ENCODE assay signal across 30 cellular contexts in the genomic region with DNA sequence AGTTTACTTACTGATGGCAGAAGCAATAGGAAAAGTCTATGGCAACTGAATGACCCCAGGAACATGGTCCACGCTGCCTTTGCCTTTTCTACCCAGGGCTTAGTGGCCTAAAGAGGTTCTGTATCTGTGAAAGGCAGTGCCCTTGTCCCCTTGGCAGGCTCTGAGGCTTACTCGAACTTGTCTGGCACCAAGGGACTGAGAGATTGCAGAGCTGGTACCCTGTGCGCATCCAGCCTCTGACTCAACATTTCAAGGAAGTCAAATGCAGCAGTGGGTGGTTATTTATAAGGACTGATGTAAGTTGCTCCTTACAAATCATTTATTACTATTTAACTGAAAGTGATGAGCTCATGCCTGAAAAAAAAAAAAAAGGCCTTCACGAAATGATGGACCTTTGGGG.
DNase-seq lines count a peak whose midpoint lies in the region; ATAC-seq and TF ChIP-seq lines count a peak whose summit lies in the region.
"Had no signal": no experiment of that assay in that cellular context is flagged by ENCODE, and none has a peak within 500 bp of the region (broad histone marks: within the 10 kb centered on the region; RNA-seq: fewer than 3 reads in every experiment).

No MANE protein-coding gene starts in this region.

- no peak for TF ChIP-seq CTCF in AG09309 (IDR thresholded peaks at IDR 0.05; ENCODE audit: control insufficient read depth, insufficient read depth, low read depth, low read length, missing control alignments)
- no peak for TF ChIP-seq CTCF in ascending aorta (IDR thresholded peaks at IDR 0.05)
- no peak for TF ChIP-seq CTCF in stomach (IDR thresholded peaks at IDR 0.05)

- no peaks in the 10 kb centered on the region for H3K36me3 ChIP-seq in ascending aorta
- no peaks in the 10 kb centered on the region for H3K36me3 ChIP-seq in stomach
- H3K36me3 ChIP-seq: neutrophil, prostate gland had no signal

- TF ChIP-seq EP300 in stomach (IDR thresholded peaks at IDR 0.05), result peak; percentile 56

- TF ChIP-seq POLR2A in stomach (IDR thresholded peaks at IDR 0.05), result no peak

- H3K4me3 ChIP-seq in AG09309 (ENCODE audit: control insufficient read depth, low read depth, low read length) (no peak overlapping the region), ascending aorta (no peak overlapping the region), stomach (no peak overlapping the region)
- H3K4me3 ChIP-seq: body of pancreas, K562, prostate gland, skin epidermis had no signal

- DNase-seq in AG09309 (ENCODE audit: low read depth), result peak; percentile 10
- peak; percentile 72 to 93 for DNase-seq in ascending aorta (ENCODE audit: low spot score in 2 of 2)
- peak; percentile 42 for DNase-seq in kidney glomerular epithelial cell (lab: John Stamatoyannopoulos, UW)
- DNase-seq in stomach, result no peak
- no peak for DNase-seq in NCI-H524 (lab: John Stamatoyannopoulos, UW)
- no peak for DNase-seq in NCI-H2227 (lab: John Stamatoyannopoulos, UW; ENCODE audit: unreplicated experiment)
- no peak for DNase-seq in activated CD8-positive, alpha-beta memory T cell treated with anti-CD3 and anti-CD28 coated beads, Interleukin-2, amount 50 U/mL, for 4 hours
- DNase-seq: activated CD4-positive, alpha-beta T cell treated with anti-CD3 and anti-CD28 coated beads for 1 hour; activated effector memory CD4-positive, alpha-beta T cell treated with Interleukin-2 at 50 U/mL for 16 hours; body of pancreas; cerebellar nuclear complex; DND-41; HCEC 1CT; head of caudate nucleus; left cardiac atrium; naive B cell; NCI-H1417 treated with DMSO at 0.1 percent for 48 hours; NCI-H2107; NCI-H446 treated with DMSO at 0.1 percent for 48 hours; OCI-M1; SK-N-SH; stimulated activated naive CD8-positive, alpha-beta T cell treated with anti-CD3 and anti-CD28 coated beads, Interleukin-15, amount 100 ng/mL, for 72 hours; T-helper 17 cell; trophoblast cell had no signal

- H3K27ac ChIP-seq in ascending aorta, result peak overlapping the region; percentile 87 to 94
- peak overlapping the region in 3 of 5 donors; percentile 55 to 78 (median 72) for H3K27ac ChIP-seq in stomach
- H3K27ac ChIP-seq: body of pancreas, C4-2B, neutrophil, prostate gland, skin epidermis had no signal

- no peak for ATAC-seq in HG02885 (IDR thresholded peaks at IDR 0.05; ENCODE audit: poor library complexity, unreplicated experiment)
- ATAC-seq: body of pancreas; K562; stimulated activated naive CD8-positive, alpha-beta T cell treated with anti-CD3 and anti-CD28 coated beads, Interleukin-15, amount 100 ng/mL, for 72 hours; T-helper 17 cell had no signal

- H3K4me1 ChIP-seq in ascending aorta, result peaks cover 0 to 33% of the 10 kb centered on the region in 2 donors
- H3K4me1 ChIP-seq in stomach, result peaks cover 0 to 7% (median 0%) of the 10 kb centered on the region in 4 donors
- H3K4me1 ChIP-seq: body of pancreas, prostate gland had no signal

- WGBS in stomach, 5 donors, result 60 to 88% (median 82%) methylated on average over 4 of the region's 4 CpGs

- H3K9me3 ChIP-seq in ascending aorta, result no peaks in the 10 kb centered on the region
- H3K9me3 ChIP-seq in stomach, result no peaks in the 10 kb centered on the region
- H3K9me3 ChIP-seq: body of pancreas, neutrophil, prostate gland, SK-N-SH had no signal

- H3K27me3 ChIP-seq in ascending aorta (no peaks in the 10 kb centered on the region), stomach (no peaks in the 10 kb centered on the region)
- H3K27me3 ChIP-seq: body of pancreas, neutrophil had no signal

- intact Hi-C loops in ascending aorta (cut with DNase I), result loop anchor here (1.0 to 5.0 kb wide), 8 partner anchors 48 to 326 kb away; no protein-coding TSS in a partner anchor
- intact Hi-C loops in stomach (cut with DNase I; ENCODE audit: low total_unique reads), result no loop called here

Comparison
In these comparisons a context has a peak if more than half of its experiments do, and no peak if none do; other contexts are left out.
1. DNase-seq: peak in AG09309 (single experiment), ascending aorta (2 of 2) and kidney glomerular epithelial cell (single experiment); none in stomach (single experiment), NCI-H524 (0 of 2), NCI-H2227 (single experiment) and activated CD8-positive, alpha-beta memory T cell treated with anti-CD3 and anti-CD28 coated beads, Interleukin-2, amount 50 U/mL, for 4 hours (single experiment).